Comparison of ENCODE assay signal across 16 cellular contexts in genomic region chr1:223153177-223154119, GRCh38. TPM values are rescaled to one million over a fixed set of nuclear protein-coding genes. Genes with fewer than 3 reads are reported as not detected.
DNase-seq lines count a peak whose midpoint lies in the region; ATAC-seq, FAIRE-seq and TF ChIP-seq lines count a peak whose summit lies in the region.
"Had no signal": no experiment of that assay in that cellular context is flagged by ENCODE, and none has a peak within 500 bp of the region (broad histone marks: within the 10 kb centered on the region; RNA-seq: fewer than 3 reads in every experiment).

No MANE protein-coding gene starts in this region.

- no peaks in the 10 kb centered on the region for H4K20me1 ChIP-seq in astrocyte (ENCODE audit: insufficient read depth, low read length)

- H3K4me3 Mint-ChIP-seq in activated T-cell treated with anti-CD3 and anti-CD28 coated beads, Interleukin-2, amount 50 U/mL, for 72 hours, result peak overlapping the region in 1 of 2 donors; percentile 25
- no peak overlapping the region for H3K4me3 Mint-ChIP-seq in astrocyte (ENCODE audit: unreplicated experiment)
- H3K4me3 Mint-ChIP-seq in CD14-positive monocyte, result no peak overlapping the region
- H3K4me3 Mint-ChIP-seq: activated CD4-positive, alpha-beta T cell treated with anti-CD3 and anti-CD28 coated beads, Interleukin-2, amount 10 ng/mL, durations not matched to agents 7 days and 5 days; neural progenitor cell had no signal

- H3K27ac ChIP-seq in astrocyte (ENCODE audit: low read depth, low read length), result no peak overlapping the region
- peak overlapping the region; percentile 41 for H3K27ac ChIP-seq in mesodermal cell (ENCODE audit: low read depth, low read length, severe bottlenecking)
- H3K27ac ChIP-seq: colonic mucosa, neural progenitor cell, vagina had no signal

- H3K27ac Mint-ChIP-seq in activated T-cell treated with anti-CD3 and anti-CD28 coated beads, Interleukin-2, amount 50 U/mL, for 72 hours, result no peak overlapping the region
- H3K27ac Mint-ChIP-seq in astrocyte (ENCODE audit: unreplicated experiment) (peak overlapping the region; percentile 15), CD14-positive monocyte (peak overlapping the region in 3 of 7 donors; percentile 0 to 73 (median 46))
- H3K27ac Mint-ChIP-seq: activated CD4-positive, alpha-beta T cell treated with anti-CD3 and anti-CD28 coated beads, Interleukin-2, amount 10 ng/mL, durations not matched to agents 7 days and 5 days; neural progenitor cell had no signal

- no peaks in the 10 kb centered on the region for H3K9me3 Mint-ChIP-seq in activated T-cell treated with anti-CD3 and anti-CD28 coated beads, Interleukin-2, amount 50 U/mL, for 72 hours
- no peaks in the 10 kb centered on the region for H3K9me3 Mint-ChIP-seq in astrocyte (ENCODE audit: unreplicated experiment)
- peaks cover 0 to 2% (median 0%) of the 10 kb centered on the region in 7 donors for H3K9me3 Mint-ChIP-seq in CD14-positive monocyte
- H3K9me3 Mint-ChIP-seq: activated CD4-positive, alpha-beta T cell treated with anti-CD3 and anti-CD28 coated beads, Interleukin-2, amount 10 ng/mL, durations not matched to agents 7 days and 5 days; neural progenitor cell had no signal

- 72 to 86% methylated on average over 3 of the region's 3 CpGs for WGBS in mesodermal cell (ENCODE audit: insufficient coverage in 2 of 2), 2 experiments

- H3K36me3 Mint-ChIP-seq in activated T-cell treated with anti-CD3 and anti-CD28 coated beads, Interleukin-2, amount 50 U/mL, for 72 hours (ENCODE audit: insufficient read depth in 2 of 2), result no peaks in the 10 kb centered on the region
- H3K36me3 Mint-ChIP-seq in astrocyte (ENCODE audit: low read depth, unreplicated experiment) (no peaks in the 10 kb centered on the region), CD14-positive monocyte (no peaks in the 10 kb centered on the region)
- H3K36me3 Mint-ChIP-seq: neural progenitor cell had no signal

- H3K4me1 ChIP-seq in astrocyte (ENCODE audit: insufficient read depth, low read length), result peaks cover 12% of the 10 kb centered on the region
- H3K4me1 ChIP-seq in mesodermal cell (ENCODE audit: control insufficient read depth, insufficient read depth, low read length, poor library complexity, severe bottlenecking), result peaks cover 7% of the 10 kb centered on the region
- H3K4me1 ChIP-seq: colonic mucosa, neural progenitor cell, vagina had no signal

- no peaks in the 10 kb centered on the region for H3K27me3 Mint-ChIP-seq in activated T-cell treated with anti-CD3 and anti-CD28 coated beads, Interleukin-2, amount 50 U/mL, for 72 hours (ENCODE audit: low read depth)
- H3K27me3 Mint-ChIP-seq in astrocyte (ENCODE audit: low read depth, unreplicated experiment) (peaks cover 2% of the 10 kb centered on the region), CD14-positive monocyte (ENCODE audit: low read depth in 3 of 3) (peaks cover 0 to 2% (median 0%) of the 10 kb centered on the region in 3 donors)
- H3K27me3 Mint-ChIP-seq: activated CD4-positive, alpha-beta T cell treated with anti-CD3 and anti-CD28 coated beads, Interleukin-2, amount 10 ng/mL, durations not matched to agents 7 days and 5 days had no signal

- intact Hi-C loops in CD14-positive monocyte (cut with micrococcal nuclease), result no loop called here

- TF ChIP-seq CTCF in NB4 (IDR thresholded peaks at IDR 0.05; ENCODE audit: low read depth, low read length), result no peak
- no peak for TF ChIP-seq CTCF in astrocyte (IDR thresholded peaks at IDR 0.05; ENCODE audit: insufficient read depth, low read depth, low read length)
- no peak for TF ChIP-seq CTCF in CD14-positive monocyte (IDR thresholded peaks at IDR 0.05)

- no peaks in the 10 kb centered on the region for H3K27me3 ChIP-seq in astrocyte (ENCODE audit: insufficient read depth, low read length)
- H3K27me3 ChIP-seq: colonic mucosa, neural progenitor cell, vagina had no signal

- DNase-seq in activated T-cell treated with anti-CD3 and anti-CD28 coated beads, Interleukin-2, amount 50 U/mL, for 72 hours, result no peak
- no peak for DNase-seq in activated T-cell treated with anti-CD3 and anti-CD28 coated beads, Interleukin-2, amount 50 U/mL, for 1 hour
- DNase-seq in NB4 (ENCODE audit: low read depth) (peak; percentile 93), astrocyte (ENCODE audit: low read depth) (peak; percentile 51), CD14-positive monocyte (ENCODE audit: low spot score) (no peak)
- no peak for DNase-seq in activated CD4-positive, alpha-beta T cell treated with anti-CD3 and anti-CD28 coated beads, Interleukin-2, amount 50 U/mL, for 4 hours
- DNase-seq: activated CD4-positive, alpha-beta T cell treated with anti-CD3 and anti-CD28 coated beads, Interleukin-2, amount 10 ng/mL, durations not matched to agents 7 days and 5 days; activated gamma-delta T cell treated with Interleukin-2 at 50 U/mL for 16 hours; colonic mucosa; NCI-H510A treated with DMSO at 0.1 percent for 48 hours had no signal

- peak overlapping the region; percentile 49 for H3K4me2 ChIP-seq in astrocyte (ENCODE audit: low read length)
- H3K4me2 ChIP-seq: neural progenitor cell had no signal

- no peak overlapping the region for H2AFZ ChIP-seq in astrocyte (ENCODE audit: low read depth, low read length)
- H2AFZ ChIP-seq: neural progenitor cell had no signal

- no peak overlapping the region for H3K9ac ChIP-seq in astrocyte (ENCODE audit: low read length)
- H3K9ac ChIP-seq: neural progenitor cell had no signal

- TF ChIP-seq POLR2A in NB4 (IDR thresholded peaks at IDR 0.05; ENCODE audit: extremely low read depth, insufficient read length), result no peak

- peak; percentile 56 to 68 for ATAC-seq in activated T-cell treated with anti-CD3 and anti-CD28 coated beads, Interleukin-2, amount 50 U/mL, for 72 hours (replicated peaks in 1 of 2)
- no peak for ATAC-seq in GM18498 (IDR thresholded peaks at IDR 0.05; ENCODE audit: unreplicated experiment)
- ATAC-seq: left lobe of liver had no signal

- FAIRE-seq in astrocyte (lab: Jason Lieb, UNC), result no peak
- FAIRE-seq: frontal cortex had no signal

- H3K36me3 ChIP-seq in astrocyte (ENCODE audit: insufficient read depth, low read length), result no peaks in the 10 kb centered on the region
- H3K36me3 ChIP-seq in mesodermal cell (ENCODE audit: control insufficient read depth, insufficient read depth, low read length), result no peaks in the 10 kb centered on the region
- H3K36me3 ChIP-seq: colonic mucosa, neural progenitor cell, vagina had no signal

- H3K4me3 ChIP-seq in NB4 (ENCODE audit: low read depth, low read length) (no peak overlapping the region), astrocyte (ENCODE audit: insufficient read depth, low read depth, low read length) (no peak overlapping the region), mesodermal cell (ENCODE audit: extremely low read depth, insufficient read depth, low read length, poor library complexity, severe bottlenecking) (no peak overlapping the region)
- H3K4me3 ChIP-seq: colonic mucosa, neural progenitor cell, vagina had no signal

- no peaks in the 10 kb centered on the region for H3K79me2 ChIP-seq in astrocyte (ENCODE audit: insufficient read depth, low read length)

- H3K9me3 ChIP-seq in astrocyte (ENCODE audit: insufficient read depth, low read depth, low read length) (no peaks in the 10 kb centered on the region), mesodermal cell (ENCODE audit: control insufficient read depth, low read length) (no peaks in the 10 kb centered on the region)
- H3K9me3 ChIP-seq: colonic mucosa, vagina had no signal

- H3K4me1 Mint-ChIP-seq in activated T-cell treated with anti-CD3 and anti-CD28 coated beads, Interleukin-2, amount 50 U/mL, for 72 hours (ENCODE audit: low read depth), result peaks cover 12% of the 10 kb centered on the region
- peaks cover 6% of the 10 kb centered on the region for H3K4me1 Mint-ChIP-seq in astrocyte (ENCODE audit: low read depth, unreplicated experiment)
- peaks cover 25% of the 10 kb centered on the region for H3K4me1 Mint-ChIP-seq in CD14-positive monocyte

RNA-seq across cellular contexts. Expression of gene TLR5, which starts 10.4 kb away (rescaled TPM):
- total RNA-seq in activated T-cell treated with anti-CD3 and anti-CD28 coated beads, Interleukin-2, amount 50 U/mL, for 72 hours, result 1 to 10 TPM in 1 of 2 donors, under 1 TPM in 1; 0.60 to 1.4 TPM
- total RNA-seq in astrocyte, result 1.1 and 1.2 TPM in 2 replicates
- 0.88 TPM for polyA plus RNA-seq in mesodermal cell (2013, experiment 1 of 2)
- polyA plus RNA-seq in mesodermal cell (2013, experiment 2 of 2), result 1.9 TPM
- 10 to 100 TPM; 45.7 to 58.0 TPM for polyA plus RNA-seq in CD14-positive monocyte

Comparison
In these comparisons a context has a peak if more than half of its experiments do, and no peak if none do; other contexts are left out.
1. DNase-seq: peak in NB4 (single experiment) and astrocyte (single experiment); none in activated T-cell treated with anti-CD3 and anti-CD28 coated beads, Interleukin-2, amount 50 U/mL, for 72 hours (0 of 2), activated T-cell treated with anti-CD3 and anti-CD28 coated beads, Interleukin-2, amount 50 U/mL, for 1 hour (single experiment), CD14-positive monocyte (single experiment) and activated CD4-positive, alpha-beta T cell treated with anti-CD3 and anti-CD28 coated beads, Interleukin-2, amount 50 U/mL, for 4 hours (0 of 2).